ENCODE assay signal across 7 cellular contexts in genomic region chr7:99499356-99499712, GRCh38.
DNase-seq lines count a peak whose midpoint lies in the region; FAIRE-seq and TF ChIP-seq lines count a peak whose summit lies in the region.
"Had no signal": no experiment of that assay in that cellular context is flagged by ENCODE, and none has a peak within 500 bp of the region (broad histone marks: within the 10 kb centered on the region; RNA-seq: fewer than 3 reads in every experiment).

No MANE protein-coding gene starts in this region.

- TF ChIP-seq POLR2A in H54 (IDR thresholded peaks at IDR 0.05; ENCODE audit: low read depth, low read length) = no peak

- peaks cover 3% of the 10 kb centered on the region for H3K4me1 ChIP-seq in NT2/D1 (ENCODE audit: insufficient read depth, insufficient read length)

- peaks cover 12% of the 10 kb centered on the region for H3K9me3 ChIP-seq in NT2/D1 (ENCODE audit: insufficient read depth, low read length)

- peak overlapping the region; percentile 90 for H3K4me3 ChIP-seq in NT2/D1 (ENCODE audit: insufficient read length, low read depth)

- DNase-seq in GM19239 (ENCODE audit: insufficient read length, low spot score) (peak; percentile 14), NT2/D1 (ENCODE audit: low read depth, low spot score) (no peak), fibroblast of peridontal ligament (ENCODE audit: extremely low read depth) (peak; percentile 12), superior temporal gyrus (ENCODE audit: extremely low spot score) (peak; percentile 9), HuH-7 (ENCODE audit: low spot score) (no peak), H54 (ENCODE audit: insufficient read length, low spot score) (no peak)

- H3K36me3 ChIP-seq in NT2/D1 (ENCODE audit: insufficient read depth, insufficient read length, low read length) = peaks cover 31% of the 10 kb centered on the region

- peak overlapping the region; percentile 93 for H3K9ac ChIP-seq in NT2/D1 (ENCODE audit: insufficient read length, low read depth)

- no peak for FAIRE-seq in GM19239 (lab: Jason Lieb, UNC)
- no peak for FAIRE-seq in H54 (lab: Jason Lieb, UNC)
- FAIRE-seq: colon had no signal

- no peaks in the 10 kb centered on the region for H3K27me3 ChIP-seq in NT2/D1 (ENCODE audit: insufficient read depth, insufficient read length)

Comparison
In these comparisons a context has a peak if more than half of its experiments do, and no peak if none do; other contexts are left out.
1. DNase-seq: peak in GM19239 (single experiment), fibroblast of peridontal ligament (single experiment) and superior temporal gyrus (single experiment); none in NT2/D1 (single experiment), HuH-7 (single experiment) and H54 (single experiment).